8 cellular contexts compared by ENCODE assay signal in the genomic region with DNA sequence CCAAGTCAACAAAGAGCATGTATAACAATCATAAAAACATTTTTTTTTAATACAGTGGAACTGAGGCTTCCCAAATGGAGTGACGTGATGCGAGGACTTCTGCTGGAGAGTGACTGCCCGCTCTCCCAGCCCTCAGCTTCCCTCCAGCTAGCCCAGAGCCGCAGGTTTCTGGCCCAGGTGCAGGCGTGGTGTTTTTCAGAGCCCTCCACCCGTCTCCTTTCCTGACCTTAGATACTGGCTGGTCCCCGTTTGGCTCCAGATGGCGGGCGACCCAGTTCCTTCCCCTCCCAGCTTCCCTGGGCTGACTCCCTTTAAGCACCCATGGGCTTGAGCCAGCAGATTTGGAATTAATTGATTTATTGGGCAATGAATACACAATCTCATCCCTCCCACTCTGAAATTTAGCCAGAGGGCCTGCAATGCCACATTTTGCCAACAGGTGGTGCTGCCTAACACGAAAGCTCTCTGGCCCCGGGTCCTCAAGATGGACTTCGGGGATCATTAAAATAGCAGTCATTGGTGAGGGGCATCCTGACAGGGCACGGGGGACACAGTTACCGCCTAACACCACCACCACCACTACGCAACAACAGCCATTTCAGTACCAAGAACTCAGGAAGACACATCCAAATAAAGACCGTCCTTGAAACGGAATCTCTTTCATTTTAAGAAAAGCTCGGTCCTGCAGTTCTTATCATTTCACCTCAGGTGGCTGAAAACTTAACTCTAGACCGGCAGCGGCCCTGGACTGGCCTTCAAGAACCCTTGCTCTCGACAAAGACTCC. TPM values are rescaled to one million over a fixed set of nuclear protein-coding genes. Genes with fewer than 3 reads are reported as not detected.
DNase-seq lines count a peak whose midpoint lies in the region; ATAC-seq, FAIRE-seq and TF ChIP-seq lines count a peak whose summit lies in the region.

No MANE protein-coding gene starts in this region.

- no peaks in the 10 kb centered on the region for H3K27me3 ChIP-seq in PC-9 (ENCODE audit: insufficient read depth, low read depth)
- no peaks in the 10 kb centered on the region for H3K27me3 ChIP-seq in fibroblast of lung (ENCODE audit: control insufficient read depth, insufficient read depth, low read length)
- H3K27me3 ChIP-seq in neuronal stem cell (ENCODE audit: control insufficient read depth in 3 of 3, insufficient read depth in 3 of 3, low read depth in 1 of 3, low read length in 3 of 3) = peaks cover 0 to 4% (median 0%) of the 10 kb centered on the region in 3 experiments
- peaks cover 0 to 3% (median 0%) of the 10 kb centered on the region in 5 donors for H3K27me3 ChIP-seq in subcutaneous abdominal adipose tissue (ENCODE audit: control insufficient read depth in 5 of 5, insufficient read depth in 4 of 5, low read length in 5 of 5)

- in situ Hi-C loops in Caki2 (cut with HindIII; ENCODE audit: low pct_unique_long_range_greater_than_20kb, low sequenced_read_pairs) = no loop called here

- no peaks in the 10 kb centered on the region for H3K9me2 ChIP-seq in PC-9 (ENCODE audit: insufficient read depth)

- no peak overlapping the region for H2BK12ac ChIP-seq in neuronal stem cell (ENCODE audit: low read length)

- H2BK15ac ChIP-seq in neuronal stem cell (ENCODE audit: low read length) = peak overlapping the region; percentile 54

- H2AK5ac ChIP-seq in neuronal stem cell (ENCODE audit: low read depth, low read length) = no peak overlapping the region

- H4K20me1 ChIP-seq in PC-9 (ENCODE audit: insufficient read depth) (no peaks in the 10 kb centered on the region), fibroblast of lung (ENCODE audit: control insufficient read depth, extremely low read depth, insufficient read depth, low read length) (no peaks in the 10 kb centered on the region)

- no CpG with 5 or more reads among the region's 21 CpGs for WGBS in neuronal stem cell (ENCODE audit: extremely low coverage in 2 of 2, insufficient read length in 2 of 2, insufficient replicate concordance in 1 of 2), 2 donors

- H2AFZ ChIP-seq in PC-9 (no peak overlapping the region), fibroblast of lung (ENCODE audit: low read length) (peak overlapping the region; percentile 57), neuronal stem cell (ENCODE audit: low read length) (peak overlapping the region; percentile 78)

- no peaks in the 10 kb centered on the region for H3K36me3 Mint-ChIP-seq in activated T-cell treated with anti-CD3 and anti-CD28 coated beads, Interleukin-2, amount 50 U/mL, for 72 hours (ENCODE audit: insufficient read depth in 2 of 2)

- no peak overlapping the region for H3K4me3 ChIP-seq in PC-9
- H3K4me3 ChIP-seq in fibroblast of lung (replicated peaks in 1 of 4; ENCODE audit: control extremely low read depth in 1 of 4, insufficient read depth in 1 of 4, low read depth in 3 of 4, low read length in 4 of 4) = no peak overlapping the region
- H3K4me3 ChIP-seq in neuronal stem cell (ENCODE audit: low read length in 2 of 2) = no peak overlapping the region
- peak overlapping the region in 3 of 5 donors; percentile 4 to 28 (median 26) for H3K4me3 ChIP-seq in subcutaneous abdominal adipose tissue (ENCODE audit: low read depth in 1 of 5, low read length in 5 of 5)

- BruUV-seq in PC-9 (replicated peaks; lab: Mats Ljungman, UMichigan) = no TSS peak

- no peak overlapping the region for H3K9ac ChIP-seq in fibroblast of lung (ENCODE audit: insufficient read depth, low read length)
- no peak overlapping the region for H3K9ac ChIP-seq in neuronal stem cell (ENCODE audit: low read depth, low read length, poor library complexity)
- no peak overlapping the region for H3K9ac ChIP-seq in subcutaneous abdominal adipose tissue (ENCODE audit: low read length in 5 of 5)

- no peak overlapping the region for H3K27ac Mint-ChIP-seq in activated T-cell treated with anti-CD3 and anti-CD28 coated beads, Interleukin-2, amount 50 U/mL, for 72 hours

- H4K8ac ChIP-seq in neuronal stem cell (ENCODE audit: low read depth, low read length) = peak overlapping the region; percentile 76

- H3K4me1 ChIP-seq in PC-9 (replicated peaks; ENCODE audit: insufficient read depth) (peaks cover 30% of the 10 kb centered on the region), fibroblast of lung (ENCODE audit: control insufficient read depth, extremely low read depth, insufficient read depth, low read length) (peaks cover 5% of the 10 kb centered on the region), neuronal stem cell (ENCODE audit: control insufficient read depth in 2 of 2, insufficient read depth in 1 of 2, low read depth in 1 of 2, low read length in 2 of 2) (peaks cover 10 to 14% of the 10 kb centered on the region in 2 donors), subcutaneous abdominal adipose tissue (ENCODE audit: control insufficient read depth in 5 of 5, insufficient read depth in 5 of 5, low read length in 5 of 5) (peaks cover 2 to 23% (median 21%) of the 10 kb centered on the region in 5 donors)

- H3K4me2 ChIP-seq in PC-9 = peak overlapping the region; percentile 50
- H3K4me2 ChIP-seq in fibroblast of lung (ENCODE audit: extremely low read depth, insufficient read depth, low read length) = peak overlapping the region; percentile 51
- no peak overlapping the region for H3K4me2 ChIP-seq in neuronal stem cell (ENCODE audit: insufficient read depth, low read length, poor library complexity, severe bottlenecking)

- no peak overlapping the region for H4K91ac ChIP-seq in neuronal stem cell (ENCODE audit: low read depth, low read length, poor library complexity)

- H3K79me2 ChIP-seq in PC-9 (ENCODE audit: low read depth) (no peaks in the 10 kb centered on the region), fibroblast of lung (ENCODE audit: control insufficient read depth, insufficient read depth, low read length) (no peaks in the 10 kb centered on the region)

- no peak overlapping the region for H2BK5ac ChIP-seq in neuronal stem cell (ENCODE audit: low read length)

- H3K36me3 ChIP-seq in PC-9 (ENCODE audit: low read depth) (no peaks in the 10 kb centered on the region), fibroblast of lung (ENCODE audit: control insufficient read depth, insufficient read depth, low read length) (peaks cover 2% of the 10 kb centered on the region), neuronal stem cell (replicated peaks in 1 of 2; ENCODE audit: control insufficient read depth in 2 of 2, insufficient read depth in 2 of 2, low read length in 2 of 2) (no peaks in the 10 kb centered on the region), subcutaneous abdominal adipose tissue (ENCODE audit: control insufficient read depth in 5 of 5, insufficient read depth in 5 of 5, low read length in 5 of 5) (peaks cover 0 to 5% (median 0%) of the 10 kb centered on the region in 5 donors)

- H3K4ac ChIP-seq in neuronal stem cell (ENCODE audit: low read length) = no peak overlapping the region

- H3K14ac ChIP-seq in neuronal stem cell (ENCODE audit: low read length) = no peak overlapping the region

- CTCF ChIA-PET in PC-9 (lab: Charles Lee) = interaction anchor here (0.6 to 1.4 kb wide), 7 partner anchors 19 to 310 kb away, joined by 3 to 16 read pairs (median 4); no protein-coding TSS in a partner anchor

- H3K79me1 ChIP-seq in neuronal stem cell (ENCODE audit: low read depth, low read length) = no peaks in the 10 kb centered on the region

- no peak for FAIRE-seq in HTR-8/SVneo (lab: Jason Lieb, UNC)

- H3K27ac ChIP-seq in PC-9 = no peak overlapping the region
- H3K27ac ChIP-seq in fibroblast of lung (ENCODE audit: insufficient read depth, low read length) = no peak overlapping the region
- no peak overlapping the region for H3K27ac ChIP-seq in neuronal stem cell (replicated peaks; ENCODE audit: low read length)
- H3K27ac ChIP-seq in subcutaneous abdominal adipose tissue (ENCODE audit: low read depth, low read length) = no peak overlapping the region

- ATAC-seq in activated T-cell treated with anti-CD3 and anti-CD28 coated beads, Interleukin-2, amount 50 U/mL, for 72 hours (replicated peaks in 1 of 2) = peak; percentile 43 to 57
- no peak for ATAC-seq in HG03457 (IDR thresholded peaks at IDR 0.05; ENCODE audit: unreplicated experiment)

- DNase-seq in Caki2 (ENCODE audit: low read depth) (peak; percentile 47), HTR-8/SVneo (ENCODE audit: insufficient read length, low spot score) (peak; percentile 80), PC-9 (peak; percentile 73 to 82), fibroblast of lung (ENCODE audit: low read depth in 2 of 2) (peak; percentile 36 to 69), neuronal stem cell (ENCODE audit: low spot score) (peak; percentile 75)
- peak; percentile 71 to 85 for DNase-seq in activated T-cell treated with anti-CD3 and anti-CD28 coated beads, Interleukin-2, amount 50 U/mL, for 72 hours

- intact Hi-C loops in PC-9 (cut with micrococcal nuclease; ENCODE audit: unreplicated experiment) = loop anchor here (1.0 to 10.0 kb wide), 3 partner anchors 35 to 336 kb away; no protein-coding TSS in a partner anchor

- no peak overlapping the region for H3K23ac ChIP-seq in neuronal stem cell (ENCODE audit: low read depth, low read length, poor library complexity)

- POLR2A ChIA-PET in PC-9 (lab: Charles Lee; ENCODE audit: unreplicated experiment) = no interaction called here

- peak; percentile 100 for TF ChIP-seq CTCF in PC-9 (conservative IDR thresholded peaks at IDR 0.05)
- TF ChIP-seq CTCF in fibroblast of lung (conservative IDR thresholded peaks at IDR 0.05 in 1 of 2, IDR thresholded peaks at IDR 0.05 in 1 of 2; ENCODE audit: low read depth in 1 of 2, low read length in 2 of 2) = peak; percentile 98 to 100

- peak overlapping the region; percentile 64 to 87 for H3K4me3 Mint-ChIP-seq in activated T-cell treated with anti-CD3 and anti-CD28 coated beads, Interleukin-2, amount 50 U/mL, for 72 hours

- H3K9me3 Mint-ChIP-seq in activated T-cell treated with anti-CD3 and anti-CD28 coated beads, Interleukin-2, amount 50 U/mL, for 72 hours = no peaks in the 10 kb centered on the region

- H3K9me3 ChIP-seq in PC-9 (ENCODE audit: insufficient read depth, low read depth) (no peaks in the 10 kb centered on the region), fibroblast of lung (ENCODE audit: control insufficient read depth, insufficient read depth, low read depth, low read length) (no peaks in the 10 kb centered on the region), neuronal stem cell (replicated peaks in 1 of 2; ENCODE audit: control insufficient read depth in 2 of 2, insufficient read depth in 1 of 2, low read depth in 1 of 2, low read length in 2 of 2) (no peaks in the 10 kb centered on the region), subcutaneous abdominal adipose tissue (ENCODE audit: control insufficient read depth in 5 of 5, low read length in 5 of 5) (no peaks in the 10 kb centered on the region)

- no peak overlapping the region for H2BK120ac ChIP-seq in neuronal stem cell (ENCODE audit: low read depth, low read length)

- H3K4me1 Mint-ChIP-seq in activated T-cell treated with anti-CD3 and anti-CD28 coated beads, Interleukin-2, amount 50 U/mL, for 72 hours (ENCODE audit: low read depth) = peaks cover 26% of the 10 kb centered on the region

- H3K18ac ChIP-seq in neuronal stem cell (ENCODE audit: low read length) = peak overlapping the region; percentile 80

- H3F3A ChIP-seq in PC-9 (ENCODE audit: insufficient read depth, low read depth) = peaks cover 37% of the 10 kb centered on the region

- peaks cover 5% of the 10 kb centered on the region for H3K27me3 Mint-ChIP-seq in activated T-cell treated with anti-CD3 and anti-CD28 coated beads, Interleukin-2, amount 50 U/mL, for 72 hours (ENCODE audit: low read depth)

RNA-seq across cellular contexts. Expression of a gene that starts 47.5 kb away (rescaled TPM):
- total RNA-seq in Caki2 (2014; rRNA removed; shearing (Covaris generic); ENCODE audit: low replicate concordance) = 0.06 and 0.20 TPM in 2 replicates
- total RNA-seq in PC-9 (2021) (63.7 and 84.4 TPM in 2 replicates), fibroblast of lung (not detected in 2 replicates)
- under 1 TPM; 0.34 to 0.42 TPM for total RNA-seq in activated T-cell treated with anti-CD3 and anti-CD28 coated beads, Interleukin-2, amount 50 U/mL, for 72 hours
- not detected in 2 replicates for polyA plus RNA-seq in fibroblast of lung
- polyA plus RNA-seq in fibroblast of lung (2012) = not detected in 2 replicates
- 0.30 TPM in 1 of 2 replicates, not detected in the other for polyA minus RNA-seq in fibroblast of lung (ENCODE audit: low replicate concordance)
- polyA plus RNA-seq in neuronal stem cell (2013, experiment 1 of 2) = 0.03 TPM
- polyA plus RNA-seq in neuronal stem cell (2013, experiment 2 of 2) = not detected

RNA-seq across cellular contexts. Expression of a gene that starts 49.1 kb away (rescaled TPM):
- 10.7 and 21.2 TPM in 2 replicates for total RNA-seq in Caki2 (2014; rRNA removed; shearing (Covaris generic); ENCODE audit: low replicate concordance)
- total RNA-seq in PC-9 (2021) (118 and 125 TPM in 2 replicates), fibroblast of lung (6.9 and 10.7 TPM in 2 replicates)
- 100 to 1,000 TPM in 1 of 2 donors, 10 to 100 TPM in 1; 94.8 to 112 TPM for total RNA-seq in activated T-cell treated with anti-CD3 and anti-CD28 coated beads, Interleukin-2, amount 50 U/mL, for 72 hours
- polyA plus RNA-seq in fibroblast of lung = 2.5 and 3.6 TPM in 2 replicates
- 8.7 and 14.0 TPM in 2 replicates for polyA plus RNA-seq in fibroblast of lung (2012)
- polyA minus RNA-seq in fibroblast of lung (ENCODE audit: low replicate concordance) = 9.1 and 33.3 TPM in 2 replicates
- polyA plus RNA-seq in neuronal stem cell (2013, experiment 1 of 2) = 21.3 TPM
- 20.7 TPM for polyA plus RNA-seq in neuronal stem cell (2013, experiment 2 of 2)

Comparison
In these comparisons a context has a peak if more than half of its experiments do, and no peak if none do; other contexts are left out.
1. H3K4me3 ChIP-seq: peak in subcutaneous abdominal adipose tissue (3 of 5); none in PC-9 (single experiment), fibroblast of lung (0 of 4) and neuronal stem cell (0 of 2).
2. RNA of a gene that starts 47.5 kb away (total RNA-seq): 63.7 to 84.4 TPM in PC-9; 0.34 to 0.42 TPM in activated T-cell treated with anti-CD3 and anti-CD28 coated beads, Interleukin-2, amount 50 U/mL, for 72 hours, 0.06 to 0.20 TPM in Caki2 and not detected in fibroblast of lung; every median in the first group is over 10 times any median in the second.
3. Peak in every context shown above with its lines, with median percentiles within 50 percentile points of each other: DNase-seq.